1 cellular context compared by ENCODE assay signal in the genomic region with DNA sequence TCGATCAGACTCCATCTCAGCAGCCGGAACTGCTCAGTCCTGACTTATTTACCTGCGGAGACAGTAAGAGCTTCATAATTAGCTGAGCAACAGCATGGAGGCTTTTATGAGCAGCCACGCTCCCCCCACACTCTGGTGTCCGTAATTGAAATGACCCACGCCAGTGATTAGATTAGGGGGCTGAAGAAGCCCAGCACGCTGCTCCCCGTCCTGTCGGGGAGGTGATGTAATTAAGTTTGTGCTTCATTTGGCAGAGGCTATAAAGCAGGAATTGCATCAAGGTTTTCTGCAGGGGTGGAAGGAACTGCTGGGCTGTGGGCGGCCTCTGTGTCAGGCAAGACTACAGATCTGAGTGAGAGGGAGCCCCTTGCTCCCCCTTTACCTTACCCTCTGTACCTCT.
TF ChIP-seq lines count a peak whose summit lies in the region.

No MANE protein-coding gene starts in this region.

TF ChIP-seq in GM23338, 12 proteins besides CTCF, POLR2A, EP300 and RAD21 (continued from another document):
- TF ChIP-seq REST (IDR thresholded peaks at IDR 0.05; ENCODE audit: unreplicated experiment) = no peak
- no peak for TF ChIP-seq JUNB (IDR thresholded peaks at IDR 0.05; ENCODE audit: unreplicated experiment)
- TF ChIP-seq ZNF462 (CRISPR knock-in tag; IDR thresholded peaks at IDR 0.05) = no peak
- TF ChIP-seq ZNF114 (CRISPR knock-in tag; IDR thresholded peaks at IDR 0.05) = no peak
- TF ChIP-seq ZNF331 (CRISPR knock-in tag; IDR thresholded peaks at IDR 0.05; ENCODE audit: low read depth) = no peak
- TF ChIP-seq NANOG (IDR thresholded peaks at IDR 0.05; ENCODE audit: borderline replicate concordance) = no peak
